9 cellular contexts compared by ENCODE assay signal in genomic region chr5:2732004-2732403, GRCh38. TPM values are rescaled to one million over a fixed set of nuclear protein-coding genes. Genes with fewer than 3 reads are reported as not detected.
"Had no signal": no experiment of that assay in that cellular context is flagged by ENCODE, and none has a peak within 500 bp of the region (broad histone marks: within the 10 kb centered on the region; RNA-seq: fewer than 3 reads in every experiment).

No MANE protein-coding gene starts in this region.

- H3K36me3 Mint-ChIP-seq: IgD-negative memory B cell had no signal

- DNase-seq: GM23248, GOT3, H7, HCEC 1CT, HFFc6, KBM-7 had no signal

- H3K27ac Mint-ChIP-seq: HFFc6, IgD-negative memory B cell had no signal

- H2AFZ ChIP-seq: GM23248 had no signal

- H3K27ac ChIP-seq: GM23248 had no signal

- H3K27me3 Mint-ChIP-seq: IgD-negative memory B cell had no signal

- H3K4me3 ChIP-seq: GM23248 had no signal

- H3K9ac ChIP-seq: GM23248 had no signal

- H3K4me3 Mint-ChIP-seq: HFFc6, IgD-negative memory B cell had no signal

- H3K9me3 Mint-ChIP-seq: IgD-negative memory B cell had no signal

- FAIRE-seq: HTR-8/SVneo had no signal

RNA-seq across cellular contexts. Expression of gene IRX2, which starts 19.5 kb away (rescaled TPM):
- total RNA-seq: H4 had no signal
- polyA plus RNA-seq: IgD-negative memory B cell had no signal
